In genomic region chr1:93595749-93596148, GRCh38 we compare ENCODE assay signal across 26 cellular contexts.
DNase-seq lines count a peak whose midpoint lies in the region; TF ChIP-seq lines count a peak whose summit lies in the region.
"Had no signal": no experiment of that assay in that cellular context is flagged by ENCODE, and none has a peak within 500 bp of the region (broad histone marks: within the 10 kb centered on the region; RNA-seq: fewer than 3 reads in every experiment).

No MANE protein-coding gene starts in this region.

- H2AFZ ChIP-seq in fibroblast of lung (ENCODE audit: low read length), result no peak overlapping the region
- H2AFZ ChIP-seq in osteoblast (ENCODE audit: low read length), result no peak overlapping the region

- H3K79me2 ChIP-seq in fibroblast of lung (ENCODE audit: control insufficient read depth, insufficient read depth, low read length) (peaks cover 82% of the 10 kb centered on the region), osteoblast (ENCODE audit: insufficient read depth, low read length) (peaks cover 96% of the 10 kb centered on the region)

- in situ Hi-C loops in G401 (cut with HindIII; ENCODE audit: low sequenced_read_pairs), result no loop called here

- H3K27ac ChIP-seq in fibroblast of lung (ENCODE audit: insufficient read depth, low read length), result peak overlapping the region; percentile 31
- H3K27ac ChIP-seq in osteoblast (ENCODE audit: low read depth, low read length), result peak overlapping the region; percentile 75
- H3K27ac ChIP-seq: spleen, WERI-Rb-1 had no signal

- H3K4me1 ChIP-seq in adipocyte (ENCODE audit: control insufficient read depth, insufficient read depth, low read length), result peaks cover 52% of the 10 kb centered on the region
- H3K4me1 ChIP-seq in fibroblast of lung (ENCODE audit: control insufficient read depth, extremely low read depth, insufficient read depth, low read length), result peaks cover 15% of the 10 kb centered on the region
- H3K4me1 ChIP-seq in osteoblast (ENCODE audit: insufficient read depth, low read length), result peaks cover 26% of the 10 kb centered on the region

- H3K4me2 ChIP-seq in fibroblast of lung (ENCODE audit: extremely low read depth, insufficient read depth, low read length) (no peak overlapping the region), osteoblast (ENCODE audit: insufficient read depth, low read length) (peak overlapping the region; percentile 3)

- intact Hi-C loops in posterior vena cava (cut with DNase I), result loop anchor here in 1 of 2 donors (10.0 kb wide), 1 partner anchor 151 kb away; the partner anchor contains the start of gene FNBP1L

- H4K20me1 ChIP-seq in fibroblast of lung (ENCODE audit: control insufficient read depth, extremely low read depth, insufficient read depth, low read length), result no peaks in the 10 kb centered on the region
- peaks cover 57% of the 10 kb centered on the region for H4K20me1 ChIP-seq in osteoblast (ENCODE audit: insufficient read depth, low read length)

- H3K4me3 ChIP-seq in adipocyte (ENCODE audit: low read length) (no peak overlapping the region), fibroblast of lung (replicated peaks in 1 of 4; ENCODE audit: control extremely low read depth in 1 of 4, insufficient read depth in 1 of 4, low read depth in 3 of 4, low read length in 4 of 4) (no peak overlapping the region), osteoblast (ENCODE audit: insufficient read depth, low read length) (no peak overlapping the region)
- H3K4me3 ChIP-seq: body of pancreas, dorsolateral prefrontal cortex, spleen had no signal

- H3K36me3 ChIP-seq in adipocyte (ENCODE audit: control insufficient read depth, insufficient read depth, low read length, severe bottlenecking) (peaks cover 9% of the 10 kb centered on the region), fibroblast of lung (ENCODE audit: control insufficient read depth, insufficient read depth, low read length) (peaks cover 2% of the 10 kb centered on the region), osteoblast (ENCODE audit: insufficient read depth, low read length) (peaks cover 8% of the 10 kb centered on the region)
- H3K36me3 ChIP-seq: WERI-Rb-1 had no signal

- DNase-seq in EH (ENCODE audit: low read depth), result peak; percentile 51
- DNase-seq in adipocyte (ENCODE audit: low read depth), result peak; percentile 27
- DNase-seq in fibroblast of lung (ENCODE audit: low read depth in 2 of 2), result peak in 1 of 2 donors; percentile 66
- peak; percentile 31 for DNase-seq in osteoblast (ENCODE audit: insufficient read length, low spot score, missing footprints)
- no peak for DNase-seq in islet precursor cell
- no peak for DNase-seq in G401 (ENCODE audit: low spot score)
- DNase-seq in NCI-H226, result no peak
- DNase-seq in posterior vena cava (ENCODE audit: low spot score), result no peak
- DNase-seq: activated CD4-positive, alpha-beta T cell treated with anti-CD3 and anti-CD28 coated beads, Interleukin-2, amount 10 ng/mL, durations not matched to agents 24 days and 14 days; activated gamma-delta T cell treated with Interleukin-2 at 50 U/mL for 16 hours; activated T-cell treated with anti-CD3 and anti-CD28 coated beads, Interleukin-2, amount 50 U/mL, for 24 hours; cerebellar nuclear complex; dorsolateral prefrontal cortex; GF-D8; left colon; naive B cell; NCI-H1092; NCI-H1694 treated with DMSO at 0.1 percent for 48 hours; NCI-H524 treated with DMSO at 0.1 percent for 48 hours; occipital lobe; Right ventricle myocardium superior; spleen; SW 1271; T-helper 9 cell; WERI-Rb-1 had no signal

- H3K9ac ChIP-seq in adipocyte (ENCODE audit: low read length) (no peak overlapping the region), fibroblast of lung (ENCODE audit: insufficient read depth, low read length) (no peak overlapping the region)

- H3K9me3 ChIP-seq in adipocyte (ENCODE audit: control insufficient read depth, low read length), result no peaks in the 10 kb centered on the region
- no peaks in the 10 kb centered on the region for H3K9me3 ChIP-seq in fibroblast of lung (ENCODE audit: control insufficient read depth, insufficient read depth, low read depth, low read length)
- no peaks in the 10 kb centered on the region for H3K9me3 ChIP-seq in osteoblast (ENCODE audit: low read depth, low read length)
- H3K9me3 ChIP-seq: body of pancreas, spleen had no signal

- TF ChIP-seq CTCF in fibroblast of lung (conservative IDR thresholded peaks at IDR 0.05 in 1 of 2, IDR thresholded peaks at IDR 0.05 in 1 of 2; ENCODE audit: low read depth in 1 of 2, low read length in 2 of 2), result no peak
- TF ChIP-seq CTCF in osteoblast (IDR thresholded peaks at IDR 0.05; ENCODE audit: extremely low read depth, low read depth, low read length), result no peak

- H3K27me3 ChIP-seq in adipocyte (replicated peaks; ENCODE audit: control insufficient read depth, insufficient read depth, low read length), result no peaks in the 10 kb centered on the region
- H3K27me3 ChIP-seq in fibroblast of lung (ENCODE audit: control insufficient read depth, insufficient read depth, low read length), result no peaks in the 10 kb centered on the region
- no peaks in the 10 kb centered on the region for H3K27me3 ChIP-seq in osteoblast (ENCODE audit: insufficient read depth, low read length)
- H3K27me3 ChIP-seq: body of pancreas, spleen had no signal

Comparison
In these comparisons a context has a peak if more than half of its experiments do, and no peak if none do; other contexts are left out.
1. DNase-seq: peak in EH (single experiment), adipocyte (single experiment) and osteoblast (single experiment); none in islet precursor cell (single experiment), G401 (single experiment), NCI-H226 (single experiment) and posterior vena cava (single experiment).